In the genomic region with DNA sequence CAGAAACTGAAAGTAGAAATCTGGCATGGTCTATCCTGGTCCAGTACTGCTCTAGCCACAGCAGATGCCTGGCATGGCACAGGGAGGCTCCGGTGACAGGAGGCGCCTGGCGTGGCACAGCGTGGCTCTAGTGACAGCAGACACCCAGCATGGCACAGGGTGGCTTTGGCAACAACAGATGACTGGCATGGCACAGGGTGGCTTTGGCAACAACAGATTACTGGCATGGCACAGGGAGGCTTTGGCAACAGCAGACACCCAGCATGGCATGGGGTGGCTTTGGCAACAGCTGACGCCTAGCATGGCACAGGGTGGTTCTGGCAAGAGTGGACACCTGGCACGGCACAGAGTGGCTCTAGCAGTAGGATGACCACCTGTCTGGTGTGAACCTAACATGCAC, we compare ENCODE assay signal across 23 cellular contexts.
"Had no signal": no experiment of that assay in that cellular context is flagged by ENCODE, and none has a peak within 500 bp of the region (broad histone marks: within the 10 kb centered on the region; RNA-seq: fewer than 3 reads in every experiment).

No MANE protein-coding gene starts in this region.

- H3K27ac ChIP-seq: coronary artery, esophagus muscularis mucosa, foreskin keratinocyte, gastroesophageal sphincter, heart left ventricle, neural progenitor cell, ovary, right lobe of liver, suprapubic skin had no signal

- H2AFZ ChIP-seq: neural progenitor cell had no signal

- H3K36me3 ChIP-seq: esophagus muscularis mucosa, gastroesophageal sphincter, heart left ventricle, neural progenitor cell, ovary, right lobe of liver, suprapubic skin had no signal

- H3K27me3 ChIP-seq: esophagus muscularis mucosa, gastroesophageal sphincter, heart left ventricle, neural progenitor cell, ovary, right lobe of liver, suprapubic skin had no signal

- H3K4me1 ChIP-seq: esophagus muscularis mucosa, foreskin keratinocyte, gastroesophageal sphincter, heart left ventricle, right lobe of liver had no signal

- H3K9me3 ChIP-seq: heart left ventricle, mucosa of descending colon, ovary, right lobe of liver, suprapubic skin had no signal

- H3K4me2 ChIP-seq: neural progenitor cell, smooth muscle cell had no signal

- H3K4me3 ChIP-seq: coronary artery, esophagus muscularis mucosa, gastroesophageal sphincter, heart left ventricle, mucosa of descending colon, neural progenitor cell, ovary, right lobe of liver, smooth muscle cell, suprapubic skin had no signal

- DNase-seq: dermis blood vessel endothelial cell; effector memory CD4-positive, alpha-beta T cell; heart left ventricle; hippocampal formation; mesenchymal stem cell; naive thymus-derived CD4-positive, alpha-beta T cell; nucleus accumbens; ovary; stimulated activated CD4-positive, alpha-beta T cell treated with anti-CD3 and anti-CD28 coated beads, Interleukin-12 subunit alpha, Interleukin-12 subunit beta, amount 100 ng/mL, for 4 hours; stimulated activated CD4-positive, alpha-beta T cell treated with anti-CD3 and anti-CD28 coated beads, Interleukin-1b, Interleukin-23, amount 100 ng/mL, for 48 hours; stimulated activated CD4-positive, alpha-beta T cell treated with anti-CD3 and anti-CD28 coated beads, Interleukin-4, amount 100 ng/mL, for 1 hour; stimulated activated CD8-positive, alpha-beta memory T cell treated with anti-CD3 and anti-CD28 coated beads, Interleukin-4, amount 100 ng/mL, for 48 hours; stimulated activated naive CD4-positive, alpha-beta T cell; stimulated activated naive CD8-positive, alpha-beta T cell treated with anti-CD3 and anti-CD28 coated beads, Interleukin-15, amount 100 ng/mL, for 72 hours had no signal

- H3K9ac ChIP-seq: neural progenitor cell had no signal
